In genomic region chr7:6706666-6707407, GRCh38 we compare ENCODE assay signal across 1 cellular context.
TF ChIP-seq lines count a peak whose summit lies in the region.

TSS of gene ZNF12 (minus strand) at chr7:6706947. CDS start at chr7:6705173, 1,774 bp downstream.

TF ChIP-seq in WTC11, 78 proteins besides CTCF, POLR2A, EP300 and RAD21 (continued from another document):
- TF ChIP-seq ZNF232 (CRISPR knock-in tag; IDR thresholded peaks at IDR 0.05) = peak; percentile 35; the same call in 1 of the 2 replicates
- TF ChIP-seq ESRRA (CRISPR knock-in tag; IDR thresholded peaks at IDR 0.05; ENCODE audit: borderline replicate concordance) = peak; percentile 75; the same call in 1 of the 2 replicates
- TF ChIP-seq ATF1 (CRISPR knock-in tag; IDR thresholded peaks at IDR 0.05) = 0 out of 2 replicates have a peak, but pooled peaks have one; percentile 13
- 0 out of 2 replicates have a peak, but pooled peaks have one; percentile 48 for TF ChIP-seq FOXP1 (CRISPR knock-in tag; IDR thresholded peaks at IDR 0.05; ENCODE audit: borderline replicate concordance)
- TF ChIP-seq TEAD1 (CRISPR knock-in tag; IDR thresholded peaks at IDR 0.05) = peak; percentile 7; the same call in 1 of the 2 replicates
- TF ChIP-seq ETV6 (CRISPR knock-in tag; IDR thresholded peaks at IDR 0.05) = peak; percentile 39; the same call in 1 of the 2 replicates
- TF ChIP-seq, protein P1, sequence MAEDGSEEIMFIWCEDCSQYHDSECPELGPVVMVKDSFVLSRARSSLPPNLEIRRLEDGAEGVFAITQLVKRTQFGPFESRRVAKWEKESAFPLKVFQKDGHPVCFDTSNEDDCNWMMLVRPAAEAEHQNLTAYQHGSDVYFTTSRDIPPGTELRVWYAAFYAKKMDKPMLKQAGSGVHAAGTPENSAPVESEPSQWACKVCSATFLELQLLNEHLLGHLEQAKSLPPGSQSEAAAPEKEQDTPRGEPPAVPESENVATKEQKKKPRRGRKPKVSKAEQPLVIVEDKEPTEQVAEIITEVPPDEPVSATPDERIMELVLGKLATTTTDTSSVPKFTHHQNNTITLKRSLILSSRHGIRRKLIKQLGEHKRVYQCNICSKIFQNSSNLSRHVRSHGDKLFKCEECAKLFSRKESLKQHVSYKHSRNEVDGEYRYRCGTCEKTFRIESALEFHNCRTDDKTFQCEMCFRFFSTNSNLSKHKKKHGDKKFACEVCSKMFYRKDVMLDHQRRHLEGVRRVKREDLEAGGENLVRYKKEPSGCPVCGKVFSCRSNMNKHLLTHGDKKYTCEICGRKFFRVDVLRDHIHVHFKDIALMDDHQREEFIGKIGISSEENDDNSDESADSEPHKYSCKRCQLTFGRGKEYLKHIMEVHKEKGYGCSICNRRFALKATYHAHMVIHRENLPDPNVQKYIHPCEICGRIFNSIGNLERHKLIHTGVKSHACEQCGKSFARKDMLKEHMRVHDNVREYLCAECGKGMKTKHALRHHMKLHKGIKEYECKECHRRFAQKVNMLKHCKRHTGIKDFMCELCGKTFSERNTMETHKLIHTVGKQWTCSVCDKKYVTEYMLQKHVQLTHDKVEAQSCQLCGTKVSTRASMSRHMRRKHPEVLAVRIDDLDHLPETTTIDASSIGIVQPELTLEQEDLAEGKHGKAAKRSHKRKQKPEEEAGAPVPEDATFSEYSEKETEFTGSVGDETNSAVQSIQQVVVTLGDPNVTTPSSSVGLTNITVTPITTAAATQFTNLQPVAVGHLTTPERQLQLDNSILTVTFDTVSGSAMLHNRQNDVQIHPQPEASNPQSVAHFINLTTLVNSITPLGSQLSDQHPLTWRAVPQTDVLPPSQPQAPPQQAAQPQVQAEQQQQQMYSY (CRISPR knock-in tag; IDR thresholded peaks at IDR 0.05) = peak; percentile 61
TF ChIP-seq in WTC11: peak in this region for 14.
